In genomic region chr3:71208273-71209095, GRCh38 we compare ENCODE assay signal across 8 cellular contexts.
A peak's percentile ranks its signal among the peaks of the same experiment; 100 is the strongest.
DNase-seq lines count a peak whose midpoint lies in the region; ATAC-seq and TF ChIP-seq lines count a peak whose summit lies in the region.

No MANE protein-coding gene starts in this region.

- 56 to 63% (median 58%) methylated on average over 6 of the region's 6 CpGs for WGBS in adrenal gland, 4 donors

- ATAC-seq in WTC11, result peak; percentile 71

- no peak for TF ChIP-seq CTCF in WTC11 (IDR thresholded peaks at IDR 0.05)
- no peak for TF ChIP-seq CTCF in mesothelial cell of epicardium (IDR thresholded peaks at IDR 0.05; ENCODE audit: unreplicated experiment)
- TF ChIP-seq CTCF in adrenal gland (IDR thresholded peaks at IDR 0.05), result no peak

- no peaks in the 10 kb centered on the region for H3K9me3 ChIP-seq in adrenal gland (replicated peaks in 1 of 3)

- CTCF ChIA-PET in WTC11 (lab: Charles Lee), result interaction anchor here (0.6 kb wide), 1 partner anchor 303 kb away, joined by 3 read pairs; no protein-coding TSS in a partner anchor

- H3K36me3 ChIP-seq in adrenal gland (replicated peaks in 1 of 2), result no peaks in the 10 kb centered on the region

- DNase-seq in COLO829 (ENCODE audit: low spot score) (peak; percentile 23), NCI-H1092 (lab: John Stamatoyannopoulos, UW) (peak; percentile 58), WTC11 (ENCODE audit: low spot score) (no peak), mesothelial cell of epicardium (ENCODE audit: low spot score in 2 of 2, unreplicated experiment in 2 of 2) (no peak), adrenal gland (no peak), HK-2 (ENCODE audit: unreplicated experiment) (no peak)
- DNase-seq in stimulated activated naive CD4-positive, alpha-beta T cell treated with Interleukin-2 at 50 U/mL for 16 hours (lab: John Stamatoyannopoulos, UW), result no peak
- DNase-seq in activated CD4-positive, alpha-beta T cell treated with anti-CD3 and anti-CD28 coated beads for 1 hour, result no peak

- peaks cover 60% of the 10 kb centered on the region for H3K4me1 Mint-ChIP-seq in WTC11
- peaks cover 61% of the 10 kb centered on the region for H3K4me1 Mint-ChIP-seq in mesothelial cell of epicardium

- no peaks in the 10 kb centered on the region for H3K36me3 Mint-ChIP-seq in WTC11
- no peaks in the 10 kb centered on the region for H3K36me3 Mint-ChIP-seq in mesothelial cell of epicardium

- H3K4me3 Mint-ChIP-seq in WTC11 (no peak overlapping the region; the same call in 1 of the 2 replicates), mesothelial cell of epicardium (no peak overlapping the region)

- H3K4me1 ChIP-seq in adrenal gland (replicated peaks in 1 of 2), result peaks cover 9 to 33% of the 10 kb centered on the region in 2 donors

- H3K4me3 ChIP-seq in adrenal gland, result no peak overlapping the region

- intact Hi-C loops in adrenal gland (cut with DNase I), result no loop called here

- H3K9me3 Mint-ChIP-seq in WTC11, result no peaks in the 10 kb centered on the region
- H3K9me3 Mint-ChIP-seq in mesothelial cell of epicardium, result no peaks in the 10 kb centered on the region

- H3K27me3 Mint-ChIP-seq in WTC11 (ENCODE audit: low read depth) (peaks cover 5% of the 10 kb centered on the region), mesothelial cell of epicardium (ENCODE audit: low read depth) (no peaks in the 10 kb centered on the region)

- H3K27ac Mint-ChIP-seq in WTC11 (peak overlapping the region; percentile 58), mesothelial cell of epicardium (peak overlapping the region; percentile 70)

- no peaks in the 10 kb centered on the region for H3K27me3 ChIP-seq in adrenal gland

- no peak overlapping the region for H3K27ac ChIP-seq in adrenal gland

- POLR2A ChIA-PET in WTC11 (lab: Charles Lee), result no interaction called here

- TF ChIP-seq POLR2A in adrenal gland (IDR thresholded peaks at IDR 0.05), result no peak

TF ChIP-seq in WTC11, 78 proteins besides CTCF, POLR2A, EP300 and RAD21:
- TF ChIP-seq GABPB1 (CRISPR knock-in tag; IDR thresholded peaks at IDR 0.05) (peak; percentile 82), CREM (CRISPR knock-in tag; IDR thresholded peaks at IDR 0.05) (no peak)
- TF ChIP-seq, protein P1, sequence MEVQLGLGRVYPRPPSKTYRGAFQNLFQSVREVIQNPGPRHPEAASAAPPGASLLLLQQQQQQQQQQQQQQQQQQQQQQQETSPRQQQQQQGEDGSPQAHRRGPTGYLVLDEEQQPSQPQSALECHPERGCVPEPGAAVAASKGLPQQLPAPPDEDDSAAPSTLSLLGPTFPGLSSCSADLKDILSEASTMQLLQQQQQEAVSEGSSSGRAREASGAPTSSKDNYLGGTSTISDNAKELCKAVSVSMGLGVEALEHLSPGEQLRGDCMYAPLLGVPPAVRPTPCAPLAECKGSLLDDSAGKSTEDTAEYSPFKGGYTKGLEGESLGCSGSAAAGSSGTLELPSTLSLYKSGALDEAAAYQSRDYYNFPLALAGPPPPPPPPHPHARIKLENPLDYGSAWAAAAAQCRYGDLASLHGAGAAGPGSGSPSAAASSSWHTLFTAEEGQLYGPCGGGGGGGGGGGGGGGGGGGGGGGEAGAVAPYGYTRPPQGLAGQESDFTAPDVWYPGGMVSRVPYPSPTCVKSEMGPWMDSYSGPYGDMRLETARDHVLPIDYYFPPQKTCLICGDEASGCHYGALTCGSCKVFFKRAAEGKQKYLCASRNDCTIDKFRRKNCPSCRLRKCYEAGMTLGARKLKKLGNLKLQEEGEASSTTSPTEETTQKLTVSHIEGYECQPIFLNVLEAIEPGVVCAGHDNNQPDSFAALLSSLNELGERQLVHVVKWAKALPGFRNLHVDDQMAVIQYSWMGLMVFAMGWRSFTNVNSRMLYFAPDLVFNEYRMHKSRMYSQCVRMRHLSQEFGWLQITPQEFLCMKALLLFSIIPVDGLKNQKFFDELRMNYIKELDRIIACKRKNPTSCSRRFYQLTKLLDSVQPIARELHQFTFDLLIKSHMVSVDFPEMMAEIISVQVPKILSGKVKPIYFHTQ (CRISPR knock-in tag; IDR thresholded peaks at IDR 0.05), result no peak
TF ChIP-seq in WTC11: peak in this region for 1.

Comparison
In these comparisons a context has a peak if more than half of its experiments do, and no peak if none do; other contexts are left out.
1. DNase-seq: peak in COLO829 (single experiment) and NCI-H1092 (single experiment); none in WTC11 (single experiment), mesothelial cell of epicardium (0 of 2), adrenal gland (0 of 7), stimulated activated naive CD4-positive, alpha-beta T cell treated with Interleukin-2 at 50 U/mL for 16 hours (single experiment), activated CD4-positive, alpha-beta T cell treated with anti-CD3 and anti-CD28 coated beads for 1 hour (single experiment) and HK-2 (single experiment).